8 cellular contexts compared by ENCODE assay signal in genomic region chr5:172640139-172640538, GRCh38. TPM values are rescaled to one million over a fixed set of nuclear protein-coding genes. Genes with fewer than 3 reads are reported as not detected.
DNase-seq lines count a peak whose midpoint lies in the region; TF ChIP-seq lines count a peak whose summit lies in the region.
"Had no signal": no experiment of that assay in that cellular context is flagged by ENCODE, and none has a peak within 500 bp of the region (broad histone marks: within the 10 kb centered on the region; RNA-seq: fewer than 3 reads in every experiment).

No MANE protein-coding gene starts in this region.

- no peak overlapping the region for H3K27ac ChIP-seq in CD4-positive, alpha-beta memory T cell (ENCODE audit: low read depth, low read length)
- no peak overlapping the region for H3K27ac ChIP-seq in KMS-11
- H3K27ac ChIP-seq in coronary artery = peak overlapping the region; percentile 82 to 89
- H3K27ac ChIP-seq in A673 (ENCODE audit: low read depth, low read length, poor library complexity, severe bottlenecking) = no peak overlapping the region

- H3K9ac ChIP-seq in KMS-11 = peak overlapping the region; percentile 58; the same call in 1 of the 2 replicates

- H3K4me2 ChIP-seq in KMS-11 = peak overlapping the region; percentile 42; the same call in 1 of the 2 replicates

- H3K27me3 ChIP-seq in CD4-positive, alpha-beta memory T cell (ENCODE audit: insufficient read depth, low read length) = peaks cover 8% of the 10 kb centered on the region
- H3K27me3 ChIP-seq in KMS-11 (ENCODE audit: insufficient read depth, low read depth) = no peaks in the 10 kb centered on the region; the same call in 1 of the 2 replicates
- no peaks in the 10 kb centered on the region for H3K27me3 ChIP-seq in A673 (replicated peaks; ENCODE audit: insufficient read depth, low read depth, low read length, poor library complexity)

- no peaks in the 10 kb centered on the region for H3K79me2 ChIP-seq in KMS-11 (ENCODE audit: insufficient read depth, low read depth)

- peak overlapping the region; percentile 76 for H2AFZ ChIP-seq in KMS-11 (ENCODE audit: low read depth)

- H3K27ac Mint-ChIP-seq in CD4-positive, alpha-beta memory T cell = no peak overlapping the region
- peak overlapping the region; percentile 62 for H3K27ac Mint-ChIP-seq in progenitor cell of endocrine pancreas
- H3K27ac Mint-ChIP-seq in endothelial cell (ENCODE audit: unreplicated experiment) = no peak overlapping the region

- no peaks in the 10 kb centered on the region for H3K36me3 ChIP-seq in CD4-positive, alpha-beta memory T cell (ENCODE audit: insufficient read depth, low read length)
- H3K36me3 ChIP-seq in KMS-11 (ENCODE audit: insufficient read depth) = no peaks in the 10 kb centered on the region
- no peaks in the 10 kb centered on the region for H3K36me3 ChIP-seq in A673 (ENCODE audit: insufficient read depth, low read length, poor library complexity, severe bottlenecking)

- peaks cover 28 to 29% of the 10 kb centered on the region in 2 donors for H3K27me3 Mint-ChIP-seq in CD4-positive, alpha-beta memory T cell
- H3K27me3 Mint-ChIP-seq in progenitor cell of endocrine pancreas (peaks cover 70% of the 10 kb centered on the region), endothelial cell (ENCODE audit: unreplicated experiment) (peaks cover 10% of the 10 kb centered on the region)

- H3K9me3 Mint-ChIP-seq in CD4-positive, alpha-beta memory T cell = peaks cover 0 to 2% (median 0%) of the 10 kb centered on the region in 8 donors
- H3K9me3 Mint-ChIP-seq in progenitor cell of endocrine pancreas (ENCODE audit: low read depth) (no peaks in the 10 kb centered on the region), endothelial cell (ENCODE audit: unreplicated experiment) (no peaks in the 10 kb centered on the region)

- CTCF ChIA-PET in CD4-positive, alpha-beta memory T cell (lab: Charles Lee; ENCODE audit: partially characterized antibody) = no interaction called here
- CTCF ChIA-PET in A673 (lab: Charles Lee) = no interaction called here

- no peaks in the 10 kb centered on the region for H4K20me1 ChIP-seq in KMS-11 (ENCODE audit: insufficient read depth)

- H3K4me1 Mint-ChIP-seq in CD4-positive, alpha-beta memory T cell = peaks cover 0 to 11% (median 2%) of the 10 kb centered on the region in 4 donors
- H3K4me1 Mint-ChIP-seq in progenitor cell of endocrine pancreas (ENCODE audit: low read depth) (peaks cover 3% of the 10 kb centered on the region), endothelial cell (ENCODE audit: unreplicated experiment) (no peaks in the 10 kb centered on the region)

- no TSS peak for BruUV-seq in A673 (replicated peaks; lab: Mats Ljungman, UMichigan)

- intact Hi-C loops in CD4-positive, alpha-beta memory T cell (cut with micrococcal nuclease) = no loop called here
- intact Hi-C loops in A673 (cut with micrococcal nuclease; ENCODE audit: unreplicated experiment) = no loop called here

- POLR2A ChIA-PET in CD4-positive, alpha-beta memory T cell (lab: Charles Lee; ENCODE audit: partially characterized antibody) = interaction anchor here (0.9 kb wide), 1 partner anchor 19 kb away, joined by 3 read pairs; no protein-coding TSS in a partner anchor
- POLR2A ChIA-PET in A673 (lab: Charles Lee; ENCODE audit: low non-redundant PET) = no interaction called here

- DNase-seq in CD4-positive, alpha-beta memory T cell = no peak
- DNase-seq in coronary artery (ENCODE audit: low spot score) = no peak
- no peak for DNase-seq in progenitor cell of endocrine pancreas (ENCODE audit: low spot score, unreplicated experiment)
- DNase-seq in MV-4-11 (lab: John Stamatoyannopoulos, UW) = no peak
- no peak for DNase-seq in endothelial cell (ENCODE audit: low spot score)
- DNase-seq in A673 (ENCODE audit: low spot score) = no peak
- DNase-seq: activated T-cell treated with anti-CD3 and anti-CD28 coated beads for 4 hours had no signal

- peak overlapping the region in 7 of 8 donors; percentile 33 to 69 (median 57) for H3K4me3 Mint-ChIP-seq in CD4-positive, alpha-beta memory T cell
- H3K4me3 Mint-ChIP-seq in progenitor cell of endocrine pancreas (ENCODE audit: low read depth) (peak overlapping the region; percentile 57), endothelial cell (ENCODE audit: unreplicated experiment) (no peak overlapping the region)

- TF ChIP-seq CTCF in KMS-11 (conservative IDR thresholded peaks at IDR 0.05; ENCODE audit: low read depth, low read length) = no peak
- TF ChIP-seq CTCF in coronary artery (IDR thresholded peaks at IDR 0.05) = no peak
- TF ChIP-seq CTCF in progenitor cell of endocrine pancreas (IDR thresholded peaks at IDR 0.05; ENCODE audit: unreplicated experiment) = no peak
- TF ChIP-seq CTCF in endothelial cell (IDR thresholded peaks at IDR 0.05; ENCODE audit: unreplicated experiment) = no peak
- no peak for TF ChIP-seq CTCF in A673 (conservative IDR thresholded peaks at IDR 0.05; ENCODE audit: low read depth, low read length)

- H3K4me3 ChIP-seq in CD4-positive, alpha-beta memory T cell (ENCODE audit: low read length in 2 of 2) = no peak overlapping the region
- H3K4me3 ChIP-seq in KMS-11 (IDR thresholded peaks at IDR 0.05; ENCODE audit: insufficient read depth, low read depth, low read length) (no peak overlapping the region), coronary artery (no peak overlapping the region), A673 (ENCODE audit: low read depth, low read length, poor library complexity, severe bottlenecking) (no peak overlapping the region)

- no peaks in the 10 kb centered on the region for H3K9me3 ChIP-seq in CD4-positive, alpha-beta memory T cell (ENCODE audit: control insufficient read depth in 1 of 2, low read length in 2 of 2)
- no peaks in the 10 kb centered on the region for H3K9me3 ChIP-seq in A673 (ENCODE audit: low read depth, low read length, poor library complexity, severe bottlenecking)

- H3K36me3 Mint-ChIP-seq in CD4-positive, alpha-beta memory T cell = no peaks in the 10 kb centered on the region
- H3K36me3 Mint-ChIP-seq in progenitor cell of endocrine pancreas (ENCODE audit: insufficient read depth) (no peaks in the 10 kb centered on the region), endothelial cell (ENCODE audit: low read depth, unreplicated experiment) (peaks cover 4% of the 10 kb centered on the region)

- H3K4me1 ChIP-seq in CD4-positive, alpha-beta memory T cell (ENCODE audit: insufficient read depth, low read length) = peaks cover 7% of the 10 kb centered on the region
- H3K4me1 ChIP-seq in KMS-11 (ENCODE audit: low read depth, poor library complexity, severe bottlenecking) = peaks cover 4% of the 10 kb centered on the region
- peaks cover 6% of the 10 kb centered on the region for H3K4me1 ChIP-seq in A673 (ENCODE audit: insufficient read depth, low read length, poor library complexity, severe bottlenecking)

RNA-seq across cellular contexts. Expression of gene NEURL1B, which starts 0.9 kb away (rescaled TPM):
- total RNA-seq in CD4-positive, alpha-beta memory T cell = under 1 TPM; 0.08 to 0.20 TPM
- polyA plus RNA-seq in CD4-positive, alpha-beta memory T cell = under 1 TPM in 1 of 2 donors, not detected in 1; 0.02 TPM
- 4.0 and 4.3 TPM in 2 replicates for total RNA-seq in progenitor cell of endocrine pancreas
- 0.13 TPM for total RNA-seq in endothelial cell (ENCODE audit: unreplicated experiment)
- 5.1 and 5.7 TPM in 2 replicates for total RNA-seq in A673 (2021)

Comparison
In these comparisons a context has a peak if more than half of its experiments do, and no peak if none do; other contexts are left out.
1. H3K27ac ChIP-seq: peak in coronary artery (2 of 2); none in CD4-positive, alpha-beta memory T cell (single experiment), KMS-11 (single experiment) and A673 (single experiment).